In genomic region chr2:34178482-34178881, GRCh38 we compare ENCODE assay signal across 24 cellular contexts.
DNase-seq lines count a peak whose midpoint lies in the region; ATAC-seq, FAIRE-seq and TF ChIP-seq lines count a peak whose summit lies in the region.
"Had no signal": no experiment of that assay in that cellular context is flagged by ENCODE, and none has a peak within 500 bp of the region (broad histone marks: within the 10 kb centered on the region; RNA-seq: fewer than 3 reads in every experiment).

No MANE protein-coding gene starts in this region.

- H3K9me3 ChIP-seq in HepG2 (ENCODE audit: low read length) (peaks cover 86% of the 10 kb centered on the region), right lobe of liver (no peaks in the 10 kb centered on the region), neural cell (ENCODE audit: low read length) (no peaks in the 10 kb centered on the region)
- H3K9me3 ChIP-seq: BE2C, BLaER1 had no signal

- TF ChIP-seq POLR2A in HepG2 (IDR thresholded peaks at IDR 0.05; ENCODE audit: insufficient read depth in 1 of 2, low read depth in 2 of 2, low read length in 2 of 2) (no peak), right lobe of liver (IDR thresholded peaks at IDR 0.05) (no peak)

- H3K9ac ChIP-seq in HepG2 (ENCODE audit: insufficient read depth, low read depth, low read length) (no peak overlapping the region), neural cell (ENCODE audit: low read length) (no peak overlapping the region)
- H3K9ac ChIP-seq: BLaER1 had no signal

- no peak for DNase-seq in HepG2 (ENCODE audit: low spot score)
- no peak for DNase-seq in right lobe of liver
- no peak for DNase-seq in RKO (ENCODE audit: low spot score)
- no peak for DNase-seq in amniotic stem cell (lab: John Stamatoyannopoulos, UW)
- DNase-seq: 8988T; ACHN; BE2C; C1 segment of cervical spinal cord; CD4-positive, alpha-beta memory T cell; CD4-positive, CD25-positive, alpha-beta regulatory T cell; CD8-positive, alpha-beta memory T cell; COR-L47; DMS 273 treated with DMSO at 0.1 percent for 48 hours; DMS153; DMS53; DMS79; DND-41; EL; GDM1 had no signal

- no peak overlapping the region for H2AFZ ChIP-seq in HepG2 (ENCODE audit: low read length)
- no peak overlapping the region for H2AFZ ChIP-seq in neural cell (ENCODE audit: low read depth, low read length)

- H3K4me1 ChIP-seq in HepG2 (ENCODE audit: insufficient read depth, low read length), result no peaks in the 10 kb centered on the region
- H3K4me1 ChIP-seq in right lobe of liver, result no peaks in the 10 kb centered on the region
- H3K4me1 ChIP-seq: BE2C, BLaER1 had no signal

- POLR2A ChIA-PET in HepG2 (lab: Yijun Ruan, JAX), result no interaction called here

- H3K4me2 ChIP-seq in HepG2 (ENCODE audit: low read depth, low read length) (no peak overlapping the region), neural cell (ENCODE audit: low read length) (peak overlapping the region; percentile 2)
- H3K4me2 ChIP-seq: BLaER1 had no signal

- TF ChIP-seq RAD21 in HepG2 (CRISPR knock-in tag; IDR thresholded peaks at IDR 0.05), result no peak
- no peak for TF ChIP-seq RAD21 in neural cell (conservative IDR thresholded peaks at IDR 0.05)

- TF ChIP-seq CTCF in HepG2 (CRISPR knock-in tag; IDR thresholded peaks at IDR 0.05) (no peak), right lobe of liver (IDR thresholded peaks at IDR 0.05) (no peak), neural cell (IDR thresholded peaks at IDR 0.05; ENCODE audit: poor library complexity, severe bottlenecking) (no peak)

- H3K27ac ChIP-seq in HepG2 (ENCODE audit: extremely low read length, insufficient read depth, low read length) (no peak overlapping the region), right lobe of liver (no peak overlapping the region), neural cell (ENCODE audit: low read length) (no peak overlapping the region)
- H3K27ac ChIP-seq: BLaER1 had no signal

- H3K36me3 ChIP-seq in HepG2 (replicated peaks in 1 of 2; ENCODE audit: control insufficient read depth in 1 of 2, insufficient read depth in 2 of 2, low read length in 2 of 2) (no peaks in the 10 kb centered on the region), right lobe of liver (no peaks in the 10 kb centered on the region), neural cell (ENCODE audit: insufficient read depth, low read length) (no peaks in the 10 kb centered on the region)
- H3K36me3 ChIP-seq: BE2C, BLaER1 had no signal

- ATAC-seq in HepG2 (no peak), right lobe of liver (no peak)

- H3K9me2 ChIP-seq in neural cell (ENCODE audit: insufficient read depth, low read length), result no peaks in the 10 kb centered on the region

- TF ChIP-seq EP300 in HepG2 (IDR thresholded peaks at IDR 0.05; ENCODE audit: low read depth in 2 of 2, low read length in 2 of 2) (no peak), HepG2 (CRISPR knock-in tag; IDR thresholded peaks at IDR 0.05; ENCODE audit: borderline replicate concordance) (no peak), neural cell (conservative IDR thresholded peaks at IDR 0.05; ENCODE audit: poor library complexity, severe bottlenecking) (no peak)

- H3K4me3 ChIP-seq in HepG2 (replicated peaks in 1 of 3; ENCODE audit: insufficient read depth in 1 of 3, low read depth in 2 of 3, low read length in 3 of 3) (no peak overlapping the region), right lobe of liver (no peak overlapping the region), neural cell (ENCODE audit: low read length) (no peak overlapping the region)
- H3K4me3 ChIP-seq: BLaER1 had no signal

- no peaks in the 10 kb centered on the region for H4K20me1 ChIP-seq in HepG2 (ENCODE audit: insufficient read depth, low read length)
- no peaks in the 10 kb centered on the region for H4K20me1 ChIP-seq in neural cell (ENCODE audit: insufficient read depth)
- H4K20me1 ChIP-seq: BLaER1 had no signal

- intact Hi-C loops in HepG2 (cut with micrococcal nuclease; ENCODE audit: unreplicated experiment), result no loop called here
- intact Hi-C loops in right lobe of liver (cut with DNase I), result no loop called here

- no peaks in the 10 kb centered on the region for H3K27me3 ChIP-seq in HepG2 (ENCODE audit: control insufficient read depth in 1 of 2, insufficient read depth in 2 of 2, low read length in 2 of 2)
- H3K27me3 ChIP-seq in right lobe of liver, result no peaks in the 10 kb centered on the region
- H3K27me3 ChIP-seq in neural cell (ENCODE audit: insufficient read depth, low read depth, low read length), result no peaks in the 10 kb centered on the region
- H3K27me3 ChIP-seq: BE2C, BLaER1 had no signal

- in situ Hi-C loops in HepG2 (cut with HindIII; ENCODE audit: extremely low pct_ligation_motif_present, low pct_unique_long_range_greater_than_20kb), result no loop called here

- BruUV-seq in HepG2 (replicated peaks; lab: Mats Ljungman, UMichigan), result no TSS peak

- no peaks in the 10 kb centered on the region for H3K79me2 ChIP-seq in HepG2 (ENCODE audit: insufficient read depth, low read length)
- H3K79me2 ChIP-seq in neural cell (replicated peaks; ENCODE audit: insufficient read depth, low read length), result no peaks in the 10 kb centered on the region

- CTCF ChIA-PET in HepG2 (lab: Yijun Ruan, JAX; ENCODE audit: low intra/inter-chr PET ratio, low total read pairs), result no interaction called here

- no peak for FAIRE-seq in HepG2 (lab: Jason Lieb, UNC)
- FAIRE-seq: A204.1, GM12891, GM19239 had no signal

- no peaks in the 10 kb centered on the region for H3F3A ChIP-seq in neural cell (ENCODE audit: insufficient read depth, low read length, poor library complexity, severe bottlenecking)

TF ChIP-seq in HepG2, 621 proteins besides CTCF, POLR2A, EP300 and RAD21:
- TF ChIP-seq ATF7 (IDR thresholded peaks at IDR 0.05) (peak; percentile 88), ATF7 (CRISPR knock-in tag; IDR thresholded peaks at IDR 0.05) (no peak), ZSCAN12 (CRISPR knock-in tag; IDR thresholded peaks at IDR 0.05) (no peak)

TF ChIP-seq in neural cell, 6 proteins besides CTCF, POLR2A, EP300 and RAD21:
- TF ChIP-seq TAF1 (IDR thresholded peaks at IDR 0.05; ENCODE audit: low read depth) (no peak), SMC3 (conservative IDR thresholded peaks at IDR 0.05; ENCODE audit: poor library complexity) (no peak), MXI1 (conservative IDR thresholded peaks at IDR 0.05; ENCODE audit: poor library complexity, severe bottlenecking) (no peak), EZH2 (IDR thresholded peaks at IDR 0.05; ENCODE audit: borderline replicate concordance, insufficient read depth, low read length, poor library complexity, severe bottlenecking) (no peak), POLR2AphosphoS5 (IDR thresholded peaks at IDR 0.05) (no peak)
- TF ChIP-seq, protein P1, sequence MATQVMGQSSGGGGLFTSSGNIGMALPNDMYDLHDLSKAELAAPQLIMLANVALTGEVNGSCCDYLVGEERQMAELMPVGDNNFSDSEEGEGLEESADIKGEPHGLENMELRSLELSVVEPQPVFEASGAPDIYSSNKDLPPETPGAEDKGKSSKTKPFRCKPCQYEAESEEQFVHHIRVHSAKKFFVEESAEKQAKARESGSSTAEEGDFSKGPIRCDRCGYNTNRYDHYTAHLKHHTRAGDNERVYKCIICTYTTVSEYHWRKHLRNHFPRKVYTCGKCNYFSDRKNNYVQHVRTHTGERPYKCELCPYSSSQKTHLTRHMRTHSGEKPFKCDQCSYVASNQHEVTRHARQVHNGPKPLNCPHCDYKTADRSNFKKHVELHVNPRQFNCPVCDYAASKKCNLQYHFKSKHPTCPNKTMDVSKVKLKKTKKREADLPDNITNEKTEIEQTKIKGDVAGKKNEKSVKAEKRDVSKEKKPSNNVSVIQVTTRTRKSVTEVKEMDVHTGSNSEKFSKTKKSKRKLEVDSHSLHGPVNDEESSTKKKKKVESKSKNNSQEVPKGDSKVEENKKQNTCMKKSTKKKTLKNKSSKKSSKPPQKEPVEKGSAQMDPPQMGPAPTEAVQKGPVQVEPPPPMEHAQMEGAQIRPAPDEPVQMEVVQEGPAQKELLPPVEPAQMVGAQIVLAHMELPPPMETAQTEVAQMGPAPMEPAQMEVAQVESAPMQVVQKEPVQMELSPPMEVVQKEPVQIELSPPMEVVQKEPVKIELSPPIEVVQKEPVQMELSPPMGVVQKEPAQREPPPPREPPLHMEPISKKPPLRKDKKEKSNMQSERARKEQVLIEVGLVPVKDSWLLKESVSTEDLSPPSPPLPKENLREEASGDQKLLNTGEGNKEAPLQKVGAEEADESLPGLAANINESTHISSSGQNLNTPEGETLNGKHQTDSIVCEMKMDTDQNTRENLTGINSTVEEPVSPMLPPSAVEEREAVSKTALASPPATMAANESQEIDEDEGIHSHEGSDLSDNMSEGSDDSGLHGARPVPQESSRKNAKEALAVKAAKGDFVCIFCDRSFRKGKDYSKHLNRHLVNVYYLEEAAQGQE (IDR thresholded peaks at IDR 0.05; ENCODE audit: borderline replicate concordance), result no peak
